In genomic region chr4:7326693-7327340, GRCh38 we compare ENCODE assay signal across 1 cellular context.
TF ChIP-seq lines count a peak whose summit lies in the region.

No MANE protein-coding gene starts in this region.

TF ChIP-seq in HepG2, 621 proteins besides CTCF, POLR2A, EP300 and RAD21 (continued from another document):
- TF ChIP-seq IKZF5 (CRISPR knock-in tag; IDR thresholded peaks at IDR 0.05) = no peak
